Comparison of ENCODE assay signal across 8 cellular contexts in genomic region chr6:28489366-28490190, GRCh38. TPM values are rescaled to one million over a fixed set of nuclear protein-coding genes. Genes with fewer than 3 reads are reported as not detected.
DNase-seq lines count a peak whose midpoint lies in the region; ATAC-seq and TF ChIP-seq lines count a peak whose summit lies in the region.

No MANE protein-coding gene starts in this region.

- H3K4me1 ChIP-seq in PC-9 (replicated peaks; ENCODE audit: insufficient read depth): peaks cover 24% of the 10 kb centered on the region
- H3K4me1 ChIP-seq in ascending aorta: no peaks in the 10 kb centered on the region
- no peaks in the 10 kb centered on the region for H3K4me1 ChIP-seq in iPS-15b (ENCODE audit: control insufficient read depth, insufficient read depth, low read length)
- no peaks in the 10 kb centered on the region for H3K4me1 ChIP-seq in smooth muscle cell (ENCODE audit: low read depth)

- POLR2A ChIA-PET in PC-9 (lab: Charles Lee; ENCODE audit: unreplicated experiment): interaction anchor here (0.6 to 1.2 kb wide), 7 partner anchors 46 to 1844 kb away, joined by 3 to 24 read pairs (median 5); partner anchors contain the start of gene ZSCAN23

- H3F3A ChIP-seq in PC-9 (ENCODE audit: insufficient read depth, low read depth) (peaks cover 24% of the 10 kb centered on the region), smooth muscle cell (ENCODE audit: low read depth) (peaks cover 6% of the 10 kb centered on the region)

- H2AFZ ChIP-seq in PC-9 (peak overlapping the region; percentile 86), smooth muscle cell (ENCODE audit: low read depth) (peak overlapping the region; percentile 94)

- peak overlapping the region; percentile 64 for H3K27ac ChIP-seq in PC-9
- H3K27ac ChIP-seq in ascending aorta: no peak overlapping the region
- H3K27ac ChIP-seq in smooth muscle cell (ENCODE audit: low read depth): peak overlapping the region; percentile 91

- H3K36me3 ChIP-seq in PC-9 (ENCODE audit: low read depth) (no peaks in the 10 kb centered on the region), ascending aorta (no peaks in the 10 kb centered on the region), iPS-15b (ENCODE audit: control insufficient read depth, insufficient read depth, low read length) (no peaks in the 10 kb centered on the region), smooth muscle cell (ENCODE audit: low read depth) (no peaks in the 10 kb centered on the region)

- no TSS peak for BruUV-seq in PC-9 (replicated peaks; lab: Mats Ljungman, UMichigan)

- DNase-seq in PC-9 (peak; percentile 80 to 86), ascending aorta (ENCODE audit: low spot score in 2 of 2) (no peak), smooth muscle cell (lab: John Stamatoyannopoulos, UW; ENCODE audit: unreplicated experiment) (peak; percentile 32), GOT3 (lab: John Stamatoyannopoulos, UW) (no peak)

- H3K79me2 ChIP-seq in PC-9 (ENCODE audit: low read depth) (no peaks in the 10 kb centered on the region), smooth muscle cell (ENCODE audit: low read depth) (no peaks in the 10 kb centered on the region)

- WGBS in smooth muscle cell (ENCODE audit: low lambda C conversion rate): 1% methylated on average over 40 of the region's 40 CpGs

- intact Hi-C loops in PC-9 (cut with micrococcal nuclease; ENCODE audit: unreplicated experiment) (loop anchor here (1.0 to 10.0 kb wide), 4 partner anchors 42 to 409 kb away; partner anchors contain the start of gene ZNF165), ascending aorta (cut with DNase I) (no loop called here)

- no peak for TF ChIP-seq CTCF in PC-9 (conservative IDR thresholded peaks at IDR 0.05)
- TF ChIP-seq CTCF in ascending aorta (IDR thresholded peaks at IDR 0.05): no peak
- TF ChIP-seq CTCF in smooth muscle cell (IDR thresholded peaks at IDR 0.05; ENCODE audit: borderline replicate concordance, insufficient read depth, poor library complexity, severe bottlenecking): no peak

- CTCF ChIA-PET in PC-9 (lab: Charles Lee): interaction anchor here (0.5 to 0.7 kb wide), 3 partner anchors 32 to 337 kb away, joined by 3 to 7 read pairs (median 3); no protein-coding TSS in a partner anchor

- H4K20me1 ChIP-seq in PC-9 (ENCODE audit: insufficient read depth) (no peaks in the 10 kb centered on the region), smooth muscle cell (ENCODE audit: low read depth) (no peaks in the 10 kb centered on the region)

- 0 out of 2 replicates have a peak, but pooled peaks cover 3% of the 10 kb centered on the region for H3K9me2 ChIP-seq in PC-9 (ENCODE audit: insufficient read depth)

- H3K4me2 ChIP-seq in PC-9 (peak overlapping the region; percentile 82), smooth muscle cell (peak overlapping the region; percentile 84)

- peak; percentile 69 for ATAC-seq in HG02798 (IDR thresholded peaks at IDR 0.05; ENCODE audit: poor library complexity, unreplicated experiment)
- no peak for ATAC-seq in GM19452 (IDR thresholded peaks at IDR 0.05; ENCODE audit: unreplicated experiment)

- no peaks in the 10 kb centered on the region for H3K9me3 ChIP-seq in PC-9 (ENCODE audit: insufficient read depth, low read depth)
- H3K9me3 ChIP-seq in ascending aorta: no peaks in the 10 kb centered on the region
- H3K9me3 ChIP-seq in iPS-15b (ENCODE audit: control insufficient read depth, insufficient read depth, low read length): no peaks in the 10 kb centered on the region
- no peaks in the 10 kb centered on the region for H3K9me3 ChIP-seq in smooth muscle cell (replicated peaks; ENCODE audit: low read depth)

- H3K4me3 ChIP-seq in GM08714 (ENCODE audit: low read length): peak overlapping the region; percentile 30
- H3K4me3 ChIP-seq in PC-9: peak overlapping the region; percentile 63
- H3K4me3 ChIP-seq in ascending aorta: peak overlapping the region; percentile 21 to 25
- peak overlapping the region; percentile 81 for H3K4me3 ChIP-seq in iPS-15b (ENCODE audit: low read depth, low read length)
- peak overlapping the region; percentile 94 for H3K4me3 ChIP-seq in smooth muscle cell

- no peaks in the 10 kb centered on the region for H3K27me3 ChIP-seq in PC-9 (ENCODE audit: insufficient read depth, low read depth)
- no peaks in the 10 kb centered on the region for H3K27me3 ChIP-seq in ascending aorta
- H3K27me3 ChIP-seq in iPS-15b (ENCODE audit: control insufficient read depth, insufficient read depth, low read length): peaks cover 6% of the 10 kb centered on the region
- H3K27me3 ChIP-seq in smooth muscle cell (ENCODE audit: low read depth): peaks cover 4% of the 10 kb centered on the region

- H3K9ac ChIP-seq in iPS-15b (ENCODE audit: low read depth, low read length): peak overlapping the region; percentile 41
- peak overlapping the region; percentile 85 for H3K9ac ChIP-seq in smooth muscle cell (ENCODE audit: low read depth)

RNA-seq across cellular contexts. Expression of gene GPX6, which starts 26.0 kb away (rescaled TPM):
- total RNA-seq in PC-9 (2021) (not detected in 2 replicates), ascending aorta (not detected), smooth muscle cell (not detected in 2 replicates)
- polyA plus RNA-seq in smooth muscle cell: not detected in 2 replicates

RNA-seq across cellular contexts. Expression of gene GPX5, which starts 36.1 kb away (rescaled TPM):
- total RNA-seq in PC-9 (2021) (not detected in 2 replicates), ascending aorta (not detected), smooth muscle cell (2.3 and 12.8 TPM in 2 replicates)
- 6.5 and 9.5 TPM in 2 replicates for polyA plus RNA-seq in smooth muscle cell

RNA-seq across cellular contexts. Expression of gene ZSCAN23, which starts 46.3 kb away (rescaled TPM):
- 9.1 and 12.0 TPM in 2 replicates for total RNA-seq in PC-9 (2021)
- not detected for total RNA-seq in ascending aorta
- total RNA-seq in smooth muscle cell: 1.6 and 2.7 TPM in 2 replicates
- 0.60 and 0.94 TPM in 2 replicates for polyA plus RNA-seq in smooth muscle cell

Comparison
In these comparisons a context has a peak if more than half of its experiments do, and no peak if none do; other contexts are left out.
1. H3K4me3 ChIP-seq: peak in every context shown above with its lines; median percentile 94 in smooth muscle cell; 81 in iPS-15b; 63 in PC-9; 30 in GM08714; 23 in ascending aorta.
2. DNase-seq: peak in PC-9 (2 of 2) and smooth muscle cell (single experiment); none in ascending aorta (0 of 2) and GOT3 (single experiment).
3. H3K27ac ChIP-seq: peak in PC-9 (single experiment) and smooth muscle cell (single experiment); none in ascending aorta (0 of 2).